Comparison of ENCODE assay signal across 9 cellular contexts in the genomic region with DNA sequence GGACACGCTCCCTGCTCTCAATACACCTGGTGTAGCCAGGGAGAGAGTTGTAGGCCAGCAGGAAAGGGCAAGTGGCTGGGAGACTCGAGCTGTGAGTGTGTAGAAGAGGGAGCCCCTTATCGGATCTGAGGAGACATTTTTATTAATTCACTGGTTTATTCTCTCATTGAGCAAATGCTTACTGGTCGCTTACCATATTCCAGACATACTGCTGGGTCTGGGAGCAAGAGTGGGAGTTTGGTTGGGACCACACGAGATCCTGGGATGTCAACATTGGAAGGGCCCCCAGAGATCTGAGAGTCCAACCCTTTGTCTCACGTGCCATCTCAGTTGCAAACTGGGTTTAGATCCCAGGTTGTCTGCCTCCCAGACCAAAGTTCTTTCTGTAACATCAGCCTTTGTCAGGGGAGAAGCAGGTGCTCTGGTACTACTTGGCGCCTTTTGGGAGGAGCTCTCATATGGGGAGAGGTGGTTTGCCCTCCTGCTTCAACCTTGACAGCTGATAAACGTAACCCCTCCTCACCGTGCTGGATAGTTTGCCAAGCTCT. TPM values are rescaled to one million over a fixed set of nuclear protein-coding genes. Genes with fewer than 3 reads are reported as not detected.
DNase-seq lines count a peak whose midpoint lies in the region; ATAC-seq and TF ChIP-seq lines count a peak whose summit lies in the region.
"Had no signal": no experiment of that assay in that cellular context is flagged by ENCODE, and none has a peak within 500 bp of the region (broad histone marks: within the 10 kb centered on the region; RNA-seq: fewer than 3 reads in every experiment).

No MANE protein-coding gene starts in this region.

- no peaks in the 10 kb centered on the region for H3K9me3 Mint-ChIP-seq in Caco-2 (ENCODE audit: unreplicated experiment)

- no peaks in the 10 kb centered on the region for H3K36me3 Mint-ChIP-seq in Caco-2 (ENCODE audit: insufficient read depth, unreplicated experiment)

- TF ChIP-seq POLR2A in NB4 (IDR thresholded peaks at IDR 0.05; ENCODE audit: extremely low read depth, insufficient read length), result no peak

- POLR2A ChIA-PET in Caco-2 (lab: Charles Lee), result interaction anchor here (0.5 to 1.0 kb wide), 5 partner anchors 43 to 157 kb away, joined by 3 to 7 read pairs (median 4); no protein-coding TSS in a partner anchor

- no peaks in the 10 kb centered on the region for H3K4me1 ChIP-seq in Caco-2
- peaks cover 17% of the 10 kb centered on the region for H3K4me1 ChIP-seq in effector memory CD4-positive, alpha-beta T cell (ENCODE audit: control insufficient read depth, insufficient read depth, low read length, poor library complexity, severe bottlenecking)
- peaks cover 21% of the 10 kb centered on the region for H3K4me1 ChIP-seq in neuron (ENCODE audit: insufficient read depth, low read length)

- H3K27ac Mint-ChIP-seq in Caco-2 (ENCODE audit: unreplicated experiment), result peak overlapping the region; percentile 87

- DNase-seq in Caco-2, result peak in 1 of 2 experiments; percentile 11
- DNase-seq in NB4 (ENCODE audit: low read depth), result no peak
- DNase-seq in effector memory CD4-positive, alpha-beta T cell, result no peak
- DNase-seq in NCI-H2227 treated with DMSO at 0.1 percent for 48 hours (lab: John Stamatoyannopoulos, UW), result no peak
- no peak for DNase-seq in NCI-H1436 (lab: John Stamatoyannopoulos, UW)

- H3K27ac ChIP-seq in effector memory CD4-positive, alpha-beta T cell (ENCODE audit: insufficient read depth, low read length, poor library complexity, severe bottlenecking), result peak overlapping the region; percentile 91

- intact Hi-C loops in Caco-2 (cut with micrococcal nuclease; ENCODE audit: unreplicated experiment), result no loop called here

- H3K4me1 Mint-ChIP-seq in Caco-2 (ENCODE audit: low read depth, unreplicated experiment), result no peaks in the 10 kb centered on the region

- no peak overlapping the region for H2AFZ ChIP-seq in neuron (ENCODE audit: low read depth, low read length)

- H3K4me3 Mint-ChIP-seq in Caco-2 (ENCODE audit: unreplicated experiment), result peak overlapping the region; percentile 87

- TSS peak; percentile 43 for BruUV-seq in Caco-2 (replicated peaks; lab: Mats Ljungman, UMichigan)

- H3K27me3 Mint-ChIP-seq in Caco-2 (ENCODE audit: insufficient read depth, unreplicated experiment), result no peaks in the 10 kb centered on the region

- CTCF ChIA-PET in Caco-2 (lab: Charles Lee), result interaction anchor here (0.8 to 1.1 kb wide), 2 partner anchors 23 to 73 kb away, joined by 3 to 4 read pairs; no protein-coding TSS in a partner anchor

- H3K36me3 ChIP-seq in Caco-2 (ENCODE audit: control insufficient read depth, insufficient read depth, low read length), result no peaks in the 10 kb centered on the region
- peaks cover 16% of the 10 kb centered on the region for H3K36me3 ChIP-seq in effector memory CD4-positive, alpha-beta T cell (ENCODE audit: control insufficient read depth, insufficient read depth, low read length)
- peaks cover 31% of the 10 kb centered on the region for H3K36me3 ChIP-seq in neuron (ENCODE audit: insufficient read depth, low read length)

- TF ChIP-seq CTCF in Caco-2 (IDR thresholded peaks at IDR 0.05; ENCODE audit: insufficient read depth in 1 of 2, low read depth in 1 of 2, low read length in 1 of 2, severe bottlenecking in 1 of 2, unreplicated experiment in 1 of 2), result no peak
- TF ChIP-seq CTCF in NB4 (IDR thresholded peaks at IDR 0.05; ENCODE audit: low read depth, low read length), result no peak

- no peak for ATAC-seq in HG03135 (IDR thresholded peaks at IDR 0.05; ENCODE audit: unreplicated experiment)
- no peak for ATAC-seq in HG03159 (IDR thresholded peaks at IDR 0.05; ENCODE audit: unreplicated experiment)

- no peaks in the 10 kb centered on the region for H3K9me3 ChIP-seq in Caco-2
- no peaks in the 10 kb centered on the region for H3K9me3 ChIP-seq in effector memory CD4-positive, alpha-beta T cell (ENCODE audit: control insufficient read depth, low read length)
- H3K9me3 ChIP-seq in neuron (ENCODE audit: low read length), result no peaks in the 10 kb centered on the region

- H3K4me3 ChIP-seq in Caco-2 (ENCODE audit: low read depth, low read length) (peak overlapping the region; percentile 65), NB4 (ENCODE audit: low read depth, low read length) (peak overlapping the region; percentile 81), neuron (ENCODE audit: low read length) (peak overlapping the region; percentile 88)
- peak overlapping the region; percentile 93 for H3K4me3 ChIP-seq in effector memory CD4-positive, alpha-beta T cell (ENCODE audit: insufficient read depth, low read depth, low read length, poor library complexity, severe bottlenecking)

- H3K27me3 ChIP-seq in Caco-2 (replicated peaks; ENCODE audit: control insufficient read depth, insufficient read depth, low read length) (no peaks in the 10 kb centered on the region), neuron (ENCODE audit: insufficient read depth, low read length) (no peaks in the 10 kb centered on the region)
- H3K27me3 ChIP-seq in effector memory CD4-positive, alpha-beta T cell (replicated peaks; ENCODE audit: control insufficient read depth, insufficient read depth, low read length, poor library complexity, severe bottlenecking), result peaks cover 8% of the 10 kb centered on the region

RNA-seq across cellular contexts. Expression of a gene that starts 0.7 kb away (rescaled TPM):
- 26.7 and 32.3 TPM in 2 replicates for total RNA-seq in Caco-2 (2022)

RNA-seq across cellular contexts. Expression of a gene that starts 19.2 kb away (rescaled TPM):
- 11.0 and 11.2 TPM in 2 replicates for total RNA-seq in Caco-2 (2022)

RNA-seq across cellular contexts. Expression of a gene that starts 44.1 kb away (rescaled TPM):
- total RNA-seq in Caco-2 (2022), result 8.8 and 11.7 TPM in 2 replicates

RNA-seq across cellular contexts. Expression of a gene that starts 52.0 kb away (rescaled TPM):
- total RNA-seq in Caco-2 (2022), result not detected in 2 replicates
- total RNA-seq: HT1080 had no signal
